Comparison of ENCODE assay signal across 9 cellular contexts in the genomic region with DNA sequence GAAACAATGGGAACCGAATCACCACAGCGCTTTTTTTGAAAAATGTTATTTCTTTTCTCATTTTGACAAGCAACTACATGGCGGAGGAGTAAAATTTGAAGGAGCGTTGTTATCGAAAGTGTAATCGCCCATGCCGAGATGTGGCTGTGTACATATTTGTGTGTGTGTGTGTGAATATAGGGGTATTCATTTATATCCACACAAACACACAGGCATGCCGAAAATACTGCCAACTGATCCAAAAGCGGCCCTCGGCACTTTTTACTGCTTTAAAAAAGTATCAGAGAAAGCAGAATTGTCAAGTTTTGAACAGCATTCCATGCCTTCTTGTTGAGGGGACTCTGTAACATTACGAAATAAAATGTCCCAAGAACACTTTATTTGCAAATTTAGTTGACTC. TPM values are rescaled to one million over a fixed set of nuclear protein-coding genes. Genes with fewer than 3 reads are reported as not detected.
DNase-seq lines count a peak whose midpoint lies in the region; ATAC-seq lines count a peak whose summit lies in the region.
"Had no signal": no experiment of that assay in that cellular context is flagged by ENCODE, and none has a peak within 500 bp of the region (broad histone marks: within the 10 kb centered on the region; RNA-seq: fewer than 3 reads in every experiment).

No MANE protein-coding gene starts in this region.

- H3K4me3 Mint-ChIP-seq in activated CD4-positive, alpha-beta memory T cell treated with anti-CD3 and anti-CD28 coated beads for 36 hours: peak overlapping the region; percentile 54
- H3K4me3 Mint-ChIP-seq in stimulated activated naive B cell treated with anti-CD40 and anti-IgM and Interleukin-4, amounts not matched to agents 10 μg/mL and 1 μg/mL and 100 μg/mL, for 72 hours: peak overlapping the region; percentile 68 to 73

- POLR2A ChIA-PET in activated CD4-positive, alpha-beta memory T cell treated with anti-CD3 and anti-CD28 coated beads for 36 hours (lab: Charles Lee): no interaction called here

- no peaks in the 10 kb centered on the region for H3K9me3 ChIP-seq in iPS-18c (ENCODE audit: control insufficient read depth, insufficient read depth, low read length)

- peak overlapping the region; percentile 66 for H3K4me3 ChIP-seq in iPS-18c (ENCODE audit: insufficient read depth, low read depth, low read length)

- no peaks in the 10 kb centered on the region for H3K36me3 Mint-ChIP-seq in activated CD4-positive, alpha-beta memory T cell treated with anti-CD3 and anti-CD28 coated beads for 36 hours
- H3K36me3 Mint-ChIP-seq in stimulated activated naive B cell treated with anti-CD40 and anti-IgM and Interleukin-4, amounts not matched to agents 10 μg/mL and 1 μg/mL and 100 μg/mL, for 72 hours: no peaks in the 10 kb centered on the region

- DNase-seq in NCI-H345 (lab: John Stamatoyannopoulos, UW) (peak; percentile 36), NCI-H345 treated with DMSO at 0.1 percent for 48 hours (lab: John Stamatoyannopoulos, UW; ENCODE audit: unreplicated experiment) (no peak), NCI-H2196 (lab: John Stamatoyannopoulos, UW; ENCODE audit: unreplicated experiment) (no peak), COLO829 (ENCODE audit: low spot score) (no peak)
- DNase-seq in activated CD4-positive, alpha-beta memory T cell treated with anti-CD3 and anti-CD28 coated beads for 36 hours: no peak
- DNase-seq in stimulated activated naive B cell treated with anti-CD40 and anti-IgM and Interleukin-4, amounts not matched to agents 10 μg/mL and 1 μg/mL and 100 μg/mL, for 72 hours: no peak

- no peak overlapping the region for H3K27ac Mint-ChIP-seq in activated CD4-positive, alpha-beta memory T cell treated with anti-CD3 and anti-CD28 coated beads for 36 hours
- no peak overlapping the region for H3K27ac Mint-ChIP-seq in stimulated activated naive B cell treated with anti-CD40 and anti-IgM and Interleukin-4, amounts not matched to agents 10 μg/mL and 1 μg/mL and 100 μg/mL, for 72 hours

- peaks cover 18% of the 10 kb centered on the region for H3K27me3 Mint-ChIP-seq in activated CD4-positive, alpha-beta memory T cell treated with anti-CD3 and anti-CD28 coated beads for 36 hours
- peaks cover 24 to 31% of the 10 kb centered on the region in 2 donors for H3K27me3 Mint-ChIP-seq in stimulated activated naive B cell treated with anti-CD40 and anti-IgM and Interleukin-4, amounts not matched to agents 10 μg/mL and 1 μg/mL and 100 μg/mL, for 72 hours

- no peaks in the 10 kb centered on the region for H3K9me3 Mint-ChIP-seq in activated CD4-positive, alpha-beta memory T cell treated with anti-CD3 and anti-CD28 coated beads for 36 hours
- H3K9me3 Mint-ChIP-seq in stimulated activated naive B cell treated with anti-CD40 and anti-IgM and Interleukin-4, amounts not matched to agents 10 μg/mL and 1 μg/mL and 100 μg/mL, for 72 hours: peaks cover 0 to 2% of the 10 kb centered on the region in 2 donors

- intact Hi-C loops in activated CD4-positive, alpha-beta memory T cell treated with anti-CD3 and anti-CD28 coated beads for 36 hours (cut with micrococcal nuclease): no loop called here

- peaks cover 8% of the 10 kb centered on the region for H3K4me1 Mint-ChIP-seq in activated CD4-positive, alpha-beta memory T cell treated with anti-CD3 and anti-CD28 coated beads for 36 hours (ENCODE audit: low read depth)
- peaks cover 2 to 13% of the 10 kb centered on the region in 2 donors for H3K4me1 Mint-ChIP-seq in stimulated activated naive B cell treated with anti-CD40 and anti-IgM and Interleukin-4, amounts not matched to agents 10 μg/mL and 1 μg/mL and 100 μg/mL, for 72 hours

- CTCF ChIA-PET in activated CD4-positive, alpha-beta memory T cell treated with anti-CD3 and anti-CD28 coated beads for 36 hours (lab: Charles Lee): no interaction called here

- no peak for ATAC-seq in stimulated activated naive B cell treated with anti-CD40 and anti-IgM and Interleukin-4, amounts not matched to agents 10 μg/mL and 1 μg/mL and 100 μg/mL, for 72 hours (replicated peaks)
- ATAC-seq in GM18858 (IDR thresholded peaks at IDR 0.05; ENCODE audit: unreplicated experiment): no peak

RNA-seq across cellular contexts. Expression of a gene that starts 1.1 kb away (rescaled TPM):
- total RNA-seq in activated CD4-positive, alpha-beta memory T cell treated with anti-CD3 and anti-CD28 coated beads for 36 hours: under 1 TPM; 0.17 TPM
- total RNA-seq: T-helper 1 cell treated with Interleukin-12 subunit alpha and Interleukin-12 subunit beta and Interleukin-4 antibody, amounts not matched to agents 30 ng/mL and 1 ng/mL, for 36 hours had no signal
